Comparison of ENCODE assay signal across 1 cellular context in genomic region chr18:11908182-11909080, GRCh38.
A peak's percentile ranks its signal among the peaks of the same experiment; 100 is the strongest.
TF ChIP-seq lines count a peak whose summit lies in the region.

Gene MPPE1 (minus strand): TSS chr18:11908317. CDS start chr18:11897264, 11,053 bp downstream.

TF ChIP-seq in K562, 482 proteins besides CTCF, POLR2A, EP300 and RAD21 (continued from another document and continues in another):
- TF ChIP-seq CBFB (CRISPR knock-in tag; IDR thresholded peaks at IDR 0.05) (no peak), AFF4 (CRISPR knock-in tag; IDR thresholded peaks at IDR 0.05) (no peak), SNRNP70 (optimal IDR thresholded peaks at IDR 0.05; ENCODE audit: low read depth, low read length) (no peak), ZNF57 (CRISPR knock-in tag; IDR thresholded peaks at IDR 0.05) (no peak), MTF1 (CRISPR knock-in tag; IDR thresholded peaks at IDR 0.05; ENCODE audit: borderline replicate concordance) (no peak), ZNF644 (tag; IDR thresholded peaks at IDR 0.05; ENCODE audit: low read depth) (no peak), ZBTB8A (IDR thresholded peaks at IDR 0.05; ENCODE audit: partially characterized antibody) (no peak), NR4A1 (CRISPR knock-in tag; IDR thresholded peaks at IDR 0.05) (no peak), NR4A1 (tag; IDR thresholded peaks at IDR 0.05) (no peak), SMARCA4 (IDR thresholded peaks at IDR 0.05) (no peak), ZBTB7A (IDR thresholded peaks at IDR 0.05; ENCODE audit: borderline replicate concordance, control insufficient read depth, low read depth, low read length) (peak; percentile 34; the same call in 1 of the 2 replicates), ZNF324 (CRISPR knock-in tag; IDR thresholded peaks at IDR 0.05) (no peak), NBN (IDR thresholded peaks at IDR 0.05; ENCODE audit: low read depth) (no peak), GABPA (tag; conservative IDR thresholded peaks at IDR 0.05; ENCODE audit: low read depth) (peak; percentile 89), SMARCB1 (IDR thresholded peaks at IDR 0.05; ENCODE audit: insufficient read length, low read depth) (no peak), NKRF (IDR thresholded peaks at IDR 0.05; ENCODE audit: borderline replicate concordance) (peak; percentile 64; the same call in 1 of the 2 replicates), ETV1 (tag; conservative IDR thresholded peaks at IDR 0.05; ENCODE audit: low read depth) (peak; percentile 62), RFX1 (IDR thresholded peaks at IDR 0.05) (no peak), ZKSCAN3 (CRISPR knock-in tag; IDR thresholded peaks at IDR 0.05) (no peak), HNRNPK (IDR thresholded peaks at IDR 0.05; ENCODE audit: low read depth, low read length, poor library complexity, severe bottlenecking) (no peak), IFI16 (CRISPR knock-in tag; IDR thresholded peaks at IDR 0.05) (no peak), PML (IDR thresholded peaks at IDR 0.05; ENCODE audit: low read length) (peak; percentile 65; the same call in 1 of the 2 replicates), ZNF124 (CRISPR knock-in tag; IDR thresholded peaks at IDR 0.05) (no peak), ZMIZ1 (IDR thresholded peaks at IDR 0.05; ENCODE audit: low read depth in 2 of 2, low read length in 2 of 2) (no peak), ELK3 (CRISPR knock-in tag; IDR thresholded peaks at IDR 0.05) (no peak), PPARD (CRISPR knock-in tag; IDR thresholded peaks at IDR 0.05) (no peak), ZNF696 (CRISPR knock-in tag; conservative IDR thresholded peaks at IDR 0.05) (no peak), ARNT (IDR thresholded peaks at IDR 0.05) (no peak), DPF2 (IDR thresholded peaks at IDR 0.05) (no peak), SMAD2 (IDR thresholded peaks at IDR 0.05; ENCODE audit: low read depth, low read length) (no peak), PTRF (tag; IDR thresholded peaks at IDR 0.05) (no peak), NR2F6 (CRISPR knock-in tag; IDR thresholded peaks at IDR 0.05) (no peak), ZNF609 (CRISPR knock-in tag; IDR thresholded peaks at IDR 0.05; ENCODE audit: borderline replicate concordance) (no peak), SAFB2 (IDR thresholded peaks at IDR 0.05; ENCODE audit: borderline replicate concordance, low read depth, low read length, severe bottlenecking) (no peak), ARHGAP35 (IDR thresholded peaks at IDR 0.05; ENCODE audit: partially characterized antibody) (no peak), SRSF7 (optimal IDR thresholded peaks at IDR 0.05; ENCODE audit: low read depth, low read length) (no peak), NCOA4 (IDR thresholded peaks at IDR 0.05; ENCODE audit: partially characterized antibody) (no peak), TAF7 (tag; IDR thresholded peaks at IDR 0.05) (0 out of 2 replicates have a peak, but pooled peaks have one; percentile 29), SAFB (IDR thresholded peaks at IDR 0.05; ENCODE audit: borderline replicate concordance, low read depth, low read length) (no peak), CHD4 (IDR thresholded peaks at IDR 0.05; ENCODE audit: insufficient read depth, insufficient replicate concordance, low read depth, low read length, poor library complexity, severe bottlenecking) (no peak), SMAD1 (IDR thresholded peaks at IDR 0.05; ENCODE audit: low read depth, low read length, partially characterized antibody) (peak; percentile 27), HINFP (tag; conservative IDR thresholded peaks at IDR 0.05; ENCODE audit: low read depth) (no peak), ARID4B (CRISPR knock-in tag; IDR thresholded peaks at IDR 0.05) (0 out of 2 replicates have a peak, but pooled peaks have one; percentile 40)
